ENCODE assay signal across 11 cellular contexts in the genomic region with DNA sequence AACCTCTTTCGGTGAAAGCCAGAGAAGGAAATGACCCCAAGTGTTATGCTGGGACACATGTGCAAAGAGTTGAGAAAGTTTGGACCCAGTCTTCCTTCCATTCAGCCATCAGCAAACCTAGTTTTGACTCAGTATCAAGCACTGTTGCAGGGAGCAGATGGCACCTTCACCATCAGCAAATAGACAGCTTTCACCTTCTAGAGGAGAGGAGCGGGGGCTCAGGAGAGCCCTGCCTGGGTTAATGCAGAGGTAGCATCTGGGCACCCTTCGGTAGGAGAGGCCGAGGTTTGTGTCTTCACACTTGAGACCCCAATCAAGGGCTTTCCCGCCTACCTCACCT. TPM values are rescaled to one million over a fixed set of nuclear protein-coding genes. Genes with fewer than 3 reads are reported as not detected.
DNase-seq lines count a peak whose midpoint lies in the region; ATAC-seq, FAIRE-seq and TF ChIP-seq lines count a peak whose summit lies in the region.
"Had no signal": no experiment of that assay in that cellular context is flagged by ENCODE, and none has a peak within 500 bp of the region (broad histone marks: within the 10 kb centered on the region; RNA-seq: fewer than 3 reads in every experiment).

No MANE protein-coding gene starts in this region.

- H3K9ac ChIP-seq in MM.1S (ENCODE audit: low read length): no peak overlapping the region

- peak overlapping the region in 1 of 2 donors; percentile 52 for H3K4me3 Mint-ChIP-seq in CD14-positive monocyte

- peak overlapping the region in 3 of 4 donors; percentile 78 to 97 (median 96) for H3K27ac ChIP-seq in Peyer's patch
- H3K27ac ChIP-seq in left ventricle myocardium inferior (replicated peaks): peak overlapping the region; percentile 95
- no peak overlapping the region for H3K27ac ChIP-seq in MM.1S (ENCODE audit: low read length)

- H3K36me3 ChIP-seq in Peyer's patch (peaks cover 0 to 19% (median 0%) of the 10 kb centered on the region in 3 donors), left ventricle myocardium inferior (peaks cover 24% of the 10 kb centered on the region), MM.1S (replicated peaks; ENCODE audit: insufficient read depth, low read length) (no peaks in the 10 kb centered on the region), H7 (replicated peaks; ENCODE audit: control insufficient read depth, insufficient read depth, low read length) (no peaks in the 10 kb centered on the region)

- H3K4me3 ChIP-seq in Peyer's patch (peak overlapping the region in 3 of 4 donors; percentile 46 to 75 (median 61)), left ventricle myocardium inferior (peak overlapping the region; percentile 72), skeletal muscle cell (ENCODE audit: low read depth, low read length) (peak overlapping the region; percentile 51), MM.1S (ENCODE audit: low read length) (no peak overlapping the region), H7 (ENCODE audit: insufficient read depth, low read depth, low read length) (no peak overlapping the region)
- H3K4me3 ChIP-seq: mucosa of descending colon had no signal

- H3K79me2 ChIP-seq in MM.1S (ENCODE audit: low read length): no peaks in the 10 kb centered on the region

- no peaks in the 10 kb centered on the region for H3F3A ChIP-seq in MM.1S (ENCODE audit: insufficient read depth, low read length)

- no peak overlapping the region for H2AFZ ChIP-seq in MM.1S (ENCODE audit: low read length)

- peaks cover 39 to 59% (median 51%) of the 10 kb centered on the region in 3 donors for H3K27me3 Mint-ChIP-seq in CD14-positive monocyte (ENCODE audit: low read depth in 3 of 3)

- peak overlapping the region in 1 of 7 donors; percentile 37 for H3K27ac Mint-ChIP-seq in CD14-positive monocyte

- no peak for ATAC-seq in sciatic nerve
- ATAC-seq: mucosa of descending colon had no signal

- TF ChIP-seq CTCF in Peyer's patch (IDR thresholded peaks at IDR 0.05) (no peak), left ventricle myocardium inferior (IDR thresholded peaks at IDR 0.05; ENCODE audit: borderline replicate concordance) (no peak), MM.1S (IDR thresholded peaks at IDR 0.05; ENCODE audit: low read length) (no peak), CD14-positive monocyte (IDR thresholded peaks at IDR 0.05) (no peak)

- H3K4me1 Mint-ChIP-seq in CD14-positive monocyte: peaks cover 13% of the 10 kb centered on the region

- DNase-seq in HTR-8/SVneo (ENCODE audit: insufficient read length, low spot score) (no peak), Peyer's patch (no peak), left ventricle myocardium inferior (no peak), skeletal muscle cell (ENCODE audit: low read depth) (no peak), MM.1S (no peak), sciatic nerve (ENCODE audit: low spot score) (no peak), CD14-positive monocyte (ENCODE audit: low spot score) (no peak), H7 (no peak)
- DNase-seq: foreskin melanocyte had no signal

- H3K4me2 ChIP-seq in MM.1S (ENCODE audit: low read depth, low read length): no peak overlapping the region

- H3K36me3 Mint-ChIP-seq in CD14-positive monocyte: peaks cover 3 to 4% of the 10 kb centered on the region in 2 donors

- H3K9me3 Mint-ChIP-seq in CD14-positive monocyte: peaks cover 0 to 5% (median 3%) of the 10 kb centered on the region in 7 donors

- FAIRE-seq in HTR-8/SVneo (lab: Jason Lieb, UNC): peak; percentile 23
- FAIRE-seq: G401.6 had no signal

- no peak for TF ChIP-seq POLR2A in Peyer's patch (IDR thresholded peaks at IDR 0.05)

- peaks cover 0 to 47% (median 10%) of the 10 kb centered on the region in 4 donors for H3K4me1 ChIP-seq in Peyer's patch
- peaks cover 95% of the 10 kb centered on the region for H3K4me1 ChIP-seq in left ventricle myocardium inferior
- H3K4me1 ChIP-seq in MM.1S (ENCODE audit: low read length): peaks cover 12% of the 10 kb centered on the region

- H3K9me3 ChIP-seq in Peyer's patch (no peaks in the 10 kb centered on the region), left ventricle myocardium inferior (replicated peaks) (no peaks in the 10 kb centered on the region), MM.1S (replicated peaks; ENCODE audit: insufficient read depth, low read length) (no peaks in the 10 kb centered on the region)
- H3K9me3 ChIP-seq: mucosa of descending colon had no signal

- H3K27me3 ChIP-seq in Peyer's patch (no peaks in the 10 kb centered on the region), left ventricle myocardium inferior (ENCODE audit: low read depth) (peaks cover 23% of the 10 kb centered on the region), MM.1S (replicated peaks; ENCODE audit: insufficient read depth, low read length) (peaks cover 34% of the 10 kb centered on the region), H7 (ENCODE audit: control insufficient read depth, insufficient read depth, low read length) (peaks cover 32% of the 10 kb centered on the region)

- no peaks in the 10 kb centered on the region for H3K9me2 ChIP-seq in MM.1S (replicated peaks; ENCODE audit: insufficient read depth, low read length)

- intact Hi-C loops in left ventricle myocardium inferior (cut with micrococcal nuclease) (no loop called here), sciatic nerve (cut with DNase I) (no loop called here), CD14-positive monocyte (cut with micrococcal nuclease) (no loop called here)

- no peaks in the 10 kb centered on the region for H4K20me1 ChIP-seq in MM.1S (ENCODE audit: insufficient read depth, low read length)

RNA-seq across cellular contexts. Expression of a gene that starts 16.2 kb away (rescaled TPM):
- total RNA-seq in Peyer's patch (not detected), left ventricle myocardium inferior (not detected), sciatic nerve (not detected)
- not detected for polyA plus RNA-seq in CD14-positive monocyte
- total RNA-seq in H7 (2014; rRNA removed; shearing (Covaris generic)): not detected in 2 replicates
- total RNA-seq: mucosa of descending colon had no signal

RNA-seq across cellular contexts. Expression of a gene that starts 18.8 kb away (rescaled TPM):
- 10 to 100 TPM in 3 of 4 donors, 1 to 10 TPM in 1; 2.5 to 61.8 (median 32.2) TPM for total RNA-seq in Peyer's patch
- 135 TPM for total RNA-seq in left ventricle myocardium inferior
- 13.7 TPM for total RNA-seq in sciatic nerve
- polyA plus RNA-seq in CD14-positive monocyte: not detected
- 2.7 and 2.8 TPM in 2 replicates for total RNA-seq in H7 (2014; rRNA removed; shearing (Covaris generic))

RNA-seq across cellular contexts. Expression of a gene that starts 22.0 kb away (rescaled TPM):
- 10 to 100 TPM; 10.3 to 26.4 (median 11.8) TPM for total RNA-seq in Peyer's patch
- total RNA-seq in left ventricle myocardium inferior: 14.4 TPM
- 27.7 TPM for total RNA-seq in sciatic nerve
- not detected for polyA plus RNA-seq in CD14-positive monocyte
- total RNA-seq in H7 (2014; rRNA removed; shearing (Covaris generic)): 2.1 TPM in 2 replicates

RNA-seq across cellular contexts. Expression of a gene that starts 28.4 kb away (rescaled TPM):
- 10 to 100 TPM; 15.5 to 23.4 (median 16.5) TPM for total RNA-seq in Peyer's patch
- 14.0 TPM for total RNA-seq in left ventricle myocardium inferior
- 17.4 TPM for total RNA-seq in sciatic nerve
- polyA plus RNA-seq in CD14-positive monocyte: 10 to 100 TPM; 20.5 to 27.6 TPM
- 26.4 and 28.9 TPM in 2 replicates for total RNA-seq in H7 (2014; rRNA removed; shearing (Covaris generic))

RNA-seq across cellular contexts. Expression of a gene that starts 45.8 kb away (rescaled TPM):
- total RNA-seq in Peyer's patch (100 to 1,000 TPM in 1 of 4 donors, 10 to 100 TPM in 3; 27.5 to 112 (median 66.2) TPM), left ventricle myocardium inferior (59.2 TPM), sciatic nerve (146 TPM)
- polyA plus RNA-seq in CD14-positive monocyte: not detected
- 45.5 and 59.3 TPM in 2 replicates for total RNA-seq in H7 (2014; rRNA removed; shearing (Covaris generic))

Comparison
In these comparisons a context has a peak if more than half of its experiments do, and no peak if none do; other contexts are left out.
1. H3K4me3 ChIP-seq: peak in Peyer's patch (3 of 4), left ventricle myocardium inferior (single experiment) and skeletal muscle cell (single experiment); none in MM.1S (single experiment) and H7 (single experiment).